1 cellular context compared by ENCODE assay signal in genomic region chr20:35271073-35271882, GRCh38.
TF ChIP-seq lines count a peak whose summit lies in the region.

No MANE protein-coding gene starts in this region.

TF ChIP-seq in HEK293, 187 proteins besides CTCF, POLR2A, EP300 and RAD21:
- TF ChIP-seq ZNF223 (tag by site-specific recombination; IDR thresholded peaks at IDR 0.05) (no peak), ZBTB17 (tag by site-specific recombination; IDR thresholded peaks at IDR 0.05) (peak; percentile 25; the same call in 1 of the 2 replicates), OSR2 (tag by site-specific recombination; IDR thresholded peaks at IDR 0.05) (peak; percentile 83), SP2 (tag by site-specific recombination; IDR thresholded peaks at IDR 0.05) (0 out of 2 replicates have a peak, but pooled peaks have one; percentile 20), HIC1 (tag by site-specific recombination; IDR thresholded peaks at IDR 0.05) (0 out of 2 replicates have a peak, but pooled peaks have one; percentile 18)
